34 cellular contexts compared by ENCODE assay signal in the genomic region with DNA sequence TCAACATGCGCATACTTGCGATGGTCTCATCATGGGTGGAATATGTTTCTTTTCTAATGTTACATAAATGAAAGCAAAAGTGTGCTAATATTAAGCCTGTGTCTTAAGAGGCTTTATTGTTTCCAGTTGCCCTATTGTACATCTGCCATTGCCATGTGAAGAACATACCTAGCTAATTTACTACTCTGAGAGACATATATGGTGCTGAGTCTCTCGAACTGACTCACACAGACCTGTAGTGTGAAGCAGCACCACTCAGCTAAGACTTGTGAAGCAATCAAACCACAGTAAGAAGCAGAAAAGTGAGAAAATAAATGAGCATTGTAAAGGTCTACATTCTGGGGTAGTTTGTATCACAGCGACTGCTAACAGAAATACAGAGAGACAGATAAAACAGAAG.
"Had no signal": no experiment of that assay in that cellular context is flagged by ENCODE, and none has a peak within 500 bp of the region (broad histone marks: within the 10 kb centered on the region; RNA-seq: fewer than 3 reads in every experiment).

No MANE protein-coding gene starts in this region.

- H3K27ac ChIP-seq: brain microvascular endothelial cell, esophagus muscularis mucosa, gastroesophageal sphincter, heart right ventricle, hepatocyte, VCaP had no signal

- H3K4me1 ChIP-seq: esophagus muscularis mucosa, gastroesophageal sphincter had no signal

- H3K79me2 ChIP-seq: hepatocyte had no signal

- H3K27me3 Mint-ChIP-seq: activated B cell treated with CpG ODN at 0.5 μM for 24 hours; activated CD8-positive, alpha-beta T cell treated with anti-CD3 and anti-CD28 coated beads for 36 hours; activated naive CD8-positive, alpha-beta T cell; activated T-helper 17 cell treated with anti-CD3 and anti-CD28 coated beads, Interleukin-2, amount 50 U/mL, for 72 hours; central memory CD8-positive, alpha-beta T cell; T-cell; T-helper 17 cell had no signal

- H3K36me3 ChIP-seq: brain microvascular endothelial cell, esophagus muscularis mucosa, gastroesophageal sphincter, heart right ventricle had no signal

- H3K36me3 Mint-ChIP-seq: activated naive CD8-positive, alpha-beta T cell; T-cell had no signal

- H3K4me1 Mint-ChIP-seq: activated B cell treated with CpG ODN at 0.5 μM for 24 hours; activated T-helper 17 cell treated with anti-CD3 and anti-CD28 coated beads, Interleukin-2, amount 50 U/mL, for 72 hours; central memory CD8-positive, alpha-beta T cell; T-cell; T-helper 17 cell had no signal

- FAIRE-seq: astrocyte, bronchial epithelial cell, endometrium had no signal

- H3K4me3 Mint-ChIP-seq: activated B cell treated with CpG ODN at 0.5 μM for 24 hours; activated CD8-positive, alpha-beta T cell treated with anti-CD3 and anti-CD28 coated beads for 36 hours; activated naive CD8-positive, alpha-beta T cell; activated T-cell treated with anti-CD3 and anti-CD28 coated beads, Interleukin-2, amount 50 U/mL, for 4 hours; activated T-helper 17 cell treated with anti-CD3 and anti-CD28 coated beads, Interleukin-2, amount 50 U/mL, for 72 hours; central memory CD8-positive, alpha-beta T cell; T-cell; T-helper 17 cell; T-helper 2 cell treated with Interferon-gamma antibody and Interleukin-4, amounts not matched to agents 5 μg/mL and 100 μg/mL, for 36 hours had no signal

- H3K27ac Mint-ChIP-seq: activated B cell treated with CpG ODN at 0.5 μM for 24 hours; activated CD8-positive, alpha-beta T cell treated with anti-CD3 and anti-CD28 coated beads for 36 hours; activated naive CD8-positive, alpha-beta T cell; activated T-helper 17 cell treated with anti-CD3 and anti-CD28 coated beads, Interleukin-2, amount 50 U/mL, for 72 hours; T-cell; T-helper 17 cell; T-helper 2 cell treated with Interferon-gamma antibody and Interleukin-4, amounts not matched to agents 5 μg/mL and 100 μg/mL, for 36 hours had no signal

- DNase-seq: activated B cell treated with CpG ODN at 0.5 μM for 24 hours; activated CD4-positive, alpha-beta T cell treated with anti-CD3 and anti-CD28 coated beads for 48 hours; activated CD4-positive, alpha-beta T cell treated with anti-CD3 and anti-CD28 coated beads, Interleukin-2, amount 50 U/mL, for 1 hour; activated CD4-positive, alpha-beta T cell treated with anti-CD3 and anti-CD28 coated beads, Interleukin-2, amount 50 U/mL, for 48 hours; activated CD8-positive, alpha-beta memory T cell treated with anti-CD3 and anti-CD28 coated beads for 24 hours; activated CD8-positive, alpha-beta T cell treated with anti-CD3 and anti-CD28 coated beads for 36 hours; activated effector memory CD4-positive, alpha-beta T cell treated with Interleukin-2 at 50 U/mL for 16 hours; activated gamma-delta T cell treated with Interleukin-2 at 50 U/mL for 16 hours; activated naive CD4-positive, alpha-beta T cell treated with anti-CD3 and anti-CD28 coated beads, Interleukin-2, amount 50 U/mL, for 16 hours; activated naive CD4-positive, alpha-beta T cell treated with Interleukin-2 at 50 U/mL for 16 hours; activated T-cell treated with anti-CD3 and anti-CD28 coated beads, Interleukin-2, amount 50 U/mL, for 4 hours; amniotic stem cell; anterior cingulate cortex; brain microvascular endothelial cell; cortex of kidney; dermis blood vessel endothelial cell; effector CD8-positive, alpha-beta T cell; erythroblast; heart right ventricle; T-cell; T-helper 17 cell; T1000 had no signal

- H3K9me3 Mint-ChIP-seq: activated CD8-positive, alpha-beta T cell treated with anti-CD3 and anti-CD28 coated beads for 36 hours had no signal

- H2AFZ ChIP-seq: hepatocyte had no signal

- H3K9me3 ChIP-seq: esophagus muscularis mucosa, gastroesophageal sphincter had no signal

- H3K27me3 ChIP-seq: brain microvascular endothelial cell, esophagus muscularis mucosa, gastroesophageal sphincter, heart right ventricle, hepatocyte had no signal

- H3K4me3 ChIP-seq: esophagus muscularis mucosa, gastroesophageal sphincter, heart right ventricle, hepatocyte had no signal

- H3K4me2 ChIP-seq: hepatocyte had no signal

- ATAC-seq: activated CD4-positive, CD25-positive, alpha-beta regulatory T cell treated with anti-CD3 and anti-CD28 coated beads, Interleukin-2, amount 50 U/mL, for 24 hours; activated CD8-positive, alpha-beta T cell treated with anti-CD3 and anti-CD28 coated beads for 36 hours; activated T-cell treated with anti-CD3 and anti-CD28 coated beads, Interleukin-2, amount 50 U/mL, for 4 hours; activated T-helper 17 cell treated with anti-CD3 and anti-CD28 coated beads, Interleukin-2, amount 50 U/mL, for 72 hours; gastroesophageal sphincter; heart right ventricle; T-cell; T-helper 17 cell had no signal
